ENCODE assay signal across 8 cellular contexts in genomic region chr1:70355111-70355407, GRCh38. TPM values are rescaled to one million over a fixed set of nuclear protein-coding genes. Genes with fewer than 3 reads are reported as not detected.
DNase-seq lines count a peak whose midpoint lies in the region; ATAC-seq, FAIRE-seq and TF ChIP-seq lines count a peak whose summit lies in the region.

No MANE protein-coding gene starts in this region.

- ATAC-seq in activated CD4-positive, alpha-beta T cell treated with anti-CD3 and anti-CD28 coated beads for 36 hours = no peak

- DNase-seq in activated CD4-positive, alpha-beta T cell treated with anti-CD3 and anti-CD28 coated beads for 36 hours = no peak
- no peak for DNase-seq in activated CD4-positive, alpha-beta T cell treated with anti-CD3 and anti-CD28 coated beads, Interleukin-2, amount 50 U/mL, for 4 hours
- DNase-seq in adrenal gland = no peak
- DNase-seq in suprapubic skin (ENCODE audit: low spot score in 2 of 2) = no peak
- no peak for DNase-seq in epidermal melanocyte (ENCODE audit: insufficient read length, low spot score)
- DNase-seq in HTR-8/SVneo (ENCODE audit: insufficient read length, low spot score) = no peak
- no peak for DNase-seq in NCI-H446 treated with DMSO at 0.1 percent for 48 hours (lab: John Stamatoyannopoulos, UW)

- peak overlapping the region; percentile 70 to 96 (median 93) for H3K27ac ChIP-seq in adrenal gland
- peak overlapping the region; percentile 91 for H3K27ac ChIP-seq in layer of hippocampus (ENCODE audit: low read depth, low read length)
- H3K27ac ChIP-seq in suprapubic skin = peak overlapping the region; percentile 93

- TF ChIP-seq CTCF in adrenal gland (IDR thresholded peaks at IDR 0.05) (no peak), suprapubic skin (IDR thresholded peaks at IDR 0.05) (no peak)

- H3K36me3 Mint-ChIP-seq in activated CD4-positive, alpha-beta T cell treated with anti-CD3 and anti-CD28 coated beads for 36 hours (ENCODE audit: low read depth) = peaks cover 19% of the 10 kb centered on the region

- H3K9me3 ChIP-seq in adrenal gland (replicated peaks in 1 of 3) (no peaks in the 10 kb centered on the region), suprapubic skin (no peaks in the 10 kb centered on the region)

- POLR2A ChIA-PET in activated CD4-positive, alpha-beta T cell treated with anti-CD3 and anti-CD28 coated beads for 36 hours (lab: Charles Lee) = interaction anchor here (0.7 to 3.0 kb wide), 4 partner anchors 56 to 726 kb away, joined by 3 to 48 read pairs (median 6); partner anchors contain the start of genes CTH, SRSF11 and ZRANB2

- H3K4me3 ChIP-seq in adrenal gland = peak overlapping the region in 3 of 4 donors; percentile 87 to 99 (median 92)
- H3K4me3 ChIP-seq in suprapubic skin = peak overlapping the region; percentile 78

- H3K27me3 ChIP-seq in adrenal gland (no peaks in the 10 kb centered on the region), layer of hippocampus (ENCODE audit: control insufficient read depth, insufficient read depth, low read length) (no peaks in the 10 kb centered on the region), suprapubic skin (no peaks in the 10 kb centered on the region)

- CTCF ChIA-PET in activated CD4-positive, alpha-beta T cell treated with anti-CD3 and anti-CD28 coated beads for 36 hours (lab: Charles Lee) = interaction anchor here (2.5 kb wide), 1 partner anchor 56 kb away, joined by 16 read pairs; the partner anchor contains the start of gene CTH

- H3K4me1 ChIP-seq in adrenal gland (replicated peaks in 1 of 2) (peaks cover 17 to 37% of the 10 kb centered on the region in 2 donors), suprapubic skin (peaks cover 40% of the 10 kb centered on the region)

- no peaks in the 10 kb centered on the region for H3K27me3 Mint-ChIP-seq in activated CD4-positive, alpha-beta T cell treated with anti-CD3 and anti-CD28 coated beads for 36 hours

- H3K36me3 ChIP-seq in adrenal gland (replicated peaks in 1 of 2) (no peaks in the 10 kb centered on the region), suprapubic skin (no peaks in the 10 kb centered on the region)

- peak overlapping the region; percentile 91 for H3K4me3 Mint-ChIP-seq in activated CD4-positive, alpha-beta T cell treated with anti-CD3 and anti-CD28 coated beads for 36 hours

- 42 to 53% (median 45%) methylated on average over 6 of the region's 6 CpGs for WGBS in adrenal gland, 4 donors
- WGBS in suprapubic skin = 51% methylated on average over 6 of the region's 6 CpGs

- no peaks in the 10 kb centered on the region for H3K9me3 Mint-ChIP-seq in activated CD4-positive, alpha-beta T cell treated with anti-CD3 and anti-CD28 coated beads for 36 hours (ENCODE audit: low read depth)

- FAIRE-seq in HTR-8/SVneo (lab: Jason Lieb, UNC) = no peak

- TF ChIP-seq EP300 in suprapubic skin (IDR thresholded peaks at IDR 0.05) = no peak

- TF ChIP-seq POLR2A in adrenal gland (IDR thresholded peaks at IDR 0.05) = no peak
- no peak for TF ChIP-seq POLR2A in suprapubic skin (IDR thresholded peaks at IDR 0.05)

- peak overlapping the region; percentile 100 for H3K27ac Mint-ChIP-seq in activated CD4-positive, alpha-beta T cell treated with anti-CD3 and anti-CD28 coated beads for 36 hours

- intact Hi-C loops in activated CD4-positive, alpha-beta T cell treated with anti-CD3 and anti-CD28 coated beads for 36 hours (cut with DNase I, micrococcal nuclease) = loop anchor here in 1 of 2 experiments (2.0 kb wide), 1 partner anchor 726 kb away; the partner anchor contains the start of gene ZRANB2
- intact Hi-C loops in adrenal gland (cut with DNase I) = no loop called here

- peaks cover 32% of the 10 kb centered on the region for H3K4me1 Mint-ChIP-seq in activated CD4-positive, alpha-beta T cell treated with anti-CD3 and anti-CD28 coated beads for 36 hours

RNA-seq across cellular contexts. Expression of gene ANKRD13C, which starts 0.5 kb away (rescaled TPM):
- total RNA-seq in activated CD4-positive, alpha-beta T cell treated with anti-CD3 and anti-CD28 coated beads for 36 hours = 10 to 100 TPM; 13.9 TPM
- total RNA-seq in adrenal gland (10 to 100 TPM in 7 of 8 donors, 1 to 10 TPM in 1; 8.0 to 24.3 (median 20.9) TPM), suprapubic skin (10 to 100 TPM; 21.5 to 36.2 (median 25.7) TPM)
- 10 to 100 TPM in 2 of 3 donors, 1 to 10 TPM in 1; 8.3 to 27.2 (median 11.3) TPM for polyA plus RNA-seq in adrenal gland

RNA-seq across cellular contexts. Expression of gene CTH, which starts 56.0 kb away (rescaled TPM):
- total RNA-seq in activated CD4-positive, alpha-beta T cell treated with anti-CD3 and anti-CD28 coated beads for 36 hours = 10 to 100 TPM; 25.3 to 29.8 TPM
- total RNA-seq in adrenal gland (10 to 100 TPM in 1 of 8 donors, 1 to 10 TPM in 6, under 1 TPM in 1; 0.97 to 27.6 (median 4.3) TPM), suprapubic skin (1 to 10 TPM in 3 of 4 donors, under 1 TPM in 1; 0.89 to 3.9 (median 2.2) TPM)
- polyA plus RNA-seq in adrenal gland = 10 to 100 TPM in 1 of 3 donors, 1 to 10 TPM in 2; 3.2 to 65.0 (median 7.4) TPM
